17 cellular contexts compared by ENCODE assay signal in the genomic region with DNA sequence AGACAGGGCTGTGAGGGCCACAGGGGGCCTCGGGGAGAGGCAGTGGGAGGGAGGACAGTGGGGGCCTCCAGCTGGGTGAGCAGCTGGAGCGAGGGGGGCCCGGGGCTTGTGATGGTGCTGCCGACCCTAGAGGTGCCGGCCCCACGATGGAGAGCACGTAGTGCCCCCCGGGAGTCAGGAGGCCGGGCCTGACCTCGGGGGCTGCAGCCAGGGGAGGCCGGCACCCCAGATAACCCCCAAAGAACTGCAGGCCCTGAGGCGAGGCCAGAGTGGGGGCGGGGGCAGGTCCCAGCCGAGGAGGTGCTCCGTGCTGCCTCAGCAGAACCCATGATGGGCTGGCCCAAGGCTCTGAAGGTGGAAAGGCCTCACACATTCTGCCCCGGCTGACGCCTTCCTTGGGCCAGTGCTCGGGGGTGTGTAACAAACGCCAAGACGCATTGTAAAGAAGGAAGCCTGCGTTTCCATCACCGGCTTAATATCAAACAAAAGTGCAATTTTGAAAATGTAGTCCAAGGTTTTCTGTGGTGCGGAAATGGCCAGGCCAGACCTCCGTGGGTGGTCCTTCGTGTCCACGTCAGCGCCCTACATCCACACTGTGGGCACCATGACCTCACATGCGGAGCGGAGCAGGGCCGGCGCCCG. TPM values are rescaled to one million over a fixed set of nuclear protein-coding genes. Genes with fewer than 3 reads are reported as not detected.
DNase-seq lines count a peak whose midpoint lies in the region; ATAC-seq and TF ChIP-seq lines count a peak whose summit lies in the region.
"Had no signal": no experiment of that assay in that cellular context is flagged by ENCODE, and none has a peak within 500 bp of the region (broad histone marks: within the 10 kb centered on the region; RNA-seq: fewer than 3 reads in every experiment).

No MANE protein-coding gene starts in this region.

- peak; percentile 7 for ATAC-seq in stimulated activated naive CD8-positive, alpha-beta T cell treated with anti-CD3 and anti-CD28 coated beads, Interleukin-15, Interleukin-2, amounts not matched to agents 100 U/mL and 50 U/mL, for 24 hours
- no peak for ATAC-seq in stimulated activated naive CD8-positive, alpha-beta T cell treated with anti-CD3 and anti-CD28 coated beads, Interleukin-15, amount 100 ng/mL, for 72 hours
- no peak for ATAC-seq in HG02763 (IDR thresholded peaks at IDR 0.05; ENCODE audit: unreplicated experiment)
- ATAC-seq in GM18861 (IDR thresholded peaks at IDR 0.05; ENCODE audit: unreplicated experiment), result no peak
- ATAC-seq: foreskin keratinocyte, left colon had no signal

- TF ChIP-seq EP300 in ovary (IDR thresholded peaks at IDR 0.05), result no peak

- peaks cover 11% of the 10 kb centered on the region for H3K27me3 Mint-ChIP-seq in stimulated activated naive CD8-positive, alpha-beta T cell treated with anti-CD3 and anti-CD28 coated beads, Interleukin-15, amount 100 ng/mL, for 72 hours

- no peak for DNase-seq in stimulated activated naive CD8-positive, alpha-beta T cell treated with anti-CD3 and anti-CD28 coated beads, Interleukin-15, Interleukin-2, amounts not matched to agents 100 U/mL and 50 U/mL, for 24 hours
- DNase-seq in stimulated activated naive CD8-positive, alpha-beta T cell treated with anti-CD3 and anti-CD28 coated beads, Interleukin-15, amount 100 ng/mL, for 72 hours, result no peak
- no peak for DNase-seq in left ventricle myocardium inferior
- DNase-seq in ovary, result peak; percentile 49 to 75 (median 68)
- peak in 1 of 2 donors; percentile 89 for DNase-seq in vagina (ENCODE audit: extremely low spot score in 2 of 2)
- no peak for DNase-seq in DMS153 treated with DMSO at 0.1 percent for 48 hours (lab: John Stamatoyannopoulos, UW; ENCODE audit: unreplicated experiment)
- DNase-seq: activated CD4-positive, alpha-beta T cell treated with anti-CD3 and anti-CD28 coated beads, Interleukin-2, amount 10 ng/mL, durations not matched to agents 7 days and 5 days; DMS153; foreskin keratinocyte; KBM-7; left colon; NCI-H2029 treated with DMSO at 0.1 percent for 48 hours; nucleus accumbens; stimulated activated CD4-positive, alpha-beta T cell treated with anti-CD3 and anti-CD28 coated beads, Interleukin-2, amount 100 ng/mL, for 48 hours had no signal

- H3K4me1 Mint-ChIP-seq in stimulated activated naive CD8-positive, alpha-beta T cell treated with anti-CD3 and anti-CD28 coated beads, Interleukin-15, amount 100 ng/mL, for 72 hours, result peaks cover 10% of the 10 kb centered on the region
- H3K4me1 Mint-ChIP-seq: activated CD4-positive, alpha-beta T cell treated with anti-CD3 and anti-CD28 coated beads, Interleukin-2, amount 10 ng/mL, durations not matched to agents 7 days and 5 days had no signal

- H3K27ac ChIP-seq in left ventricle myocardium inferior (replicated peaks) (peak overlapping the region; percentile 82), ovary (peak overlapping the region; percentile 42 to 91), vagina (peak overlapping the region; percentile 71)
- H3K27ac ChIP-seq: C4-2B, foreskin keratinocyte had no signal

- TF ChIP-seq CTCF in left ventricle myocardium inferior (IDR thresholded peaks at IDR 0.05; ENCODE audit: borderline replicate concordance), result no peak
- TF ChIP-seq CTCF in ovary (IDR thresholded peaks at IDR 0.05), result no peak
- no peak for TF ChIP-seq CTCF in vagina (IDR thresholded peaks at IDR 0.05)

- H3K27ac Mint-ChIP-seq in stimulated activated naive CD8-positive, alpha-beta T cell treated with anti-CD3 and anti-CD28 coated beads, Interleukin-15, amount 100 ng/mL, for 72 hours, result no peak overlapping the region
- H3K27ac Mint-ChIP-seq: activated CD4-positive, alpha-beta T cell treated with anti-CD3 and anti-CD28 coated beads, Interleukin-2, amount 10 ng/mL, durations not matched to agents 7 days and 5 days had no signal

- H3K36me3 ChIP-seq in left ventricle myocardium inferior (no peaks in the 10 kb centered on the region), ovary (no peaks in the 10 kb centered on the region), vagina (no peaks in the 10 kb centered on the region)

- H3K4me3 ChIP-seq in left ventricle myocardium inferior, result no peak overlapping the region
- no peak overlapping the region for H3K4me3 ChIP-seq in ovary
- H3K4me3 ChIP-seq in vagina, result no peak overlapping the region

- H3K4me3 Mint-ChIP-seq in stimulated activated naive CD8-positive, alpha-beta T cell treated with anti-CD3 and anti-CD28 coated beads, Interleukin-15, amount 100 ng/mL, for 72 hours, result no peak overlapping the region
- H3K4me3 Mint-ChIP-seq: activated CD4-positive, alpha-beta T cell treated with anti-CD3 and anti-CD28 coated beads, Interleukin-2, amount 10 ng/mL, durations not matched to agents 7 days and 5 days had no signal

- intact Hi-C loops in left ventricle myocardium inferior (cut with micrococcal nuclease), result no loop called here
- intact Hi-C loops in ovary (cut with DNase I), result loop anchor here in 1 of 4 donors (5.0 kb wide), 2 partner anchors 50 to 55 kb away; a partner anchor contains a TSS
- intact Hi-C loops in vagina (cut with DNase I), result no loop called here

- H3K9me3 Mint-ChIP-seq in stimulated activated naive CD8-positive, alpha-beta T cell treated with anti-CD3 and anti-CD28 coated beads, Interleukin-15, amount 100 ng/mL, for 72 hours, result no peaks in the 10 kb centered on the region
- H3K9me3 Mint-ChIP-seq: activated CD4-positive, alpha-beta T cell treated with anti-CD3 and anti-CD28 coated beads, Interleukin-2, amount 10 ng/mL, durations not matched to agents 7 days and 5 days had no signal

- no peaks in the 10 kb centered on the region for H3K9me3 ChIP-seq in left ventricle myocardium inferior (replicated peaks)
- H3K9me3 ChIP-seq in ovary, result no peaks in the 10 kb centered on the region
- no peaks in the 10 kb centered on the region for H3K9me3 ChIP-seq in vagina

- WGBS in ovary, 3 donors, result 56 to 59% (median 57%) methylated on average over 30 to 32 of the region's 32 CpGs

- H3K27me3 ChIP-seq in left ventricle myocardium inferior (ENCODE audit: low read depth) (no peaks in the 10 kb centered on the region), ovary (no peaks in the 10 kb centered on the region), vagina (no peaks in the 10 kb centered on the region)
- H3K27me3 ChIP-seq: foreskin keratinocyte had no signal

- TF ChIP-seq POLR2A in ovary (IDR thresholded peaks at IDR 0.05), result no peak
- no peak for TF ChIP-seq POLR2A in vagina (IDR thresholded peaks at IDR 0.05)

- H3K4me1 ChIP-seq in left ventricle myocardium inferior (peaks cover 28% of the 10 kb centered on the region), ovary (ENCODE audit: insufficient read depth) (peaks cover 18% of the 10 kb centered on the region), vagina (peaks cover 7% of the 10 kb centered on the region)
- H3K4me1 ChIP-seq: foreskin keratinocyte had no signal

RNA-seq across cellular contexts. Expression of a gene that starts 55.2 kb away (rescaled TPM):
- total RNA-seq in left ventricle myocardium inferior (154 TPM), ovary (100 to 1,000 TPM; 389 to 779 (median 731) TPM), vagina (520 TPM)
- 100 to 1,000 TPM; 112 to 905 TPM for polyA plus RNA-seq in ovary

Comparison
In these comparisons a context has a peak if more than half of its experiments do, and no peak if none do; other contexts are left out.
1. DNase-seq: peak in ovary (5 of 5); none in stimulated activated naive CD8-positive, alpha-beta T cell treated with anti-CD3 and anti-CD28 coated beads, Interleukin-15, Interleukin-2, amounts not matched to agents 100 U/mL and 50 U/mL, for 24 hours (single experiment), stimulated activated naive CD8-positive, alpha-beta T cell treated with anti-CD3 and anti-CD28 coated beads, Interleukin-15, amount 100 ng/mL, for 72 hours (0 of 2), left ventricle myocardium inferior (single experiment) and DMS153 treated with DMSO at 0.1 percent for 48 hours (single experiment).
2. Peak in every context shown above with its lines, with median percentiles within 50 percentile points of each other: H3K27ac ChIP-seq.